ENCODE assay signal across 1 cellular context in the genomic region with DNA sequence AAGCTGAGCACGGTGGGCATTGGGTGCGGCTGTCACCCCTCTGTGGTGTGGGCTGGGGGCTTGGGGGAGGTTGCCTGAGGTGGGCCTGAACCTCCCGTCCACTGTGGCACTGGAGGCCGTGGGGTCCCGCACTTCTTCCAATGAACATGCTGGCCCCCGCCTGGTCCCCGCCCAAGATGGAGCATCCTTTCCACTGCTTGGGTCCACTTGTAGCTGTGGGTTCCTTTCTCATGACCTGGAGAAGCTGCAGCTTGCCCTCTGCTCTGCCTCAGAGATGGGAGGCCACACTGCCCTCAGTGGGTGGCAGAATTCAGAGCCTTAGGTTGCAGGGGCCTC.
TF ChIP-seq lines count a peak whose summit lies in the region.

No MANE protein-coding gene starts in this region.

TF ChIP-seq in GM12878, 131 proteins besides CTCF, POLR2A, EP300 and RAD21:
- TF ChIP-seq GATAD2B (conservative IDR thresholded peaks at IDR 0.05; ENCODE audit: low read depth) (no peak), ZZZ3 (IDR thresholded peaks at IDR 0.05; ENCODE audit: control insufficient read depth, insufficient read length, low read depth) (no peak)
